40 cellular contexts compared by ENCODE assay signal in the genomic region with DNA sequence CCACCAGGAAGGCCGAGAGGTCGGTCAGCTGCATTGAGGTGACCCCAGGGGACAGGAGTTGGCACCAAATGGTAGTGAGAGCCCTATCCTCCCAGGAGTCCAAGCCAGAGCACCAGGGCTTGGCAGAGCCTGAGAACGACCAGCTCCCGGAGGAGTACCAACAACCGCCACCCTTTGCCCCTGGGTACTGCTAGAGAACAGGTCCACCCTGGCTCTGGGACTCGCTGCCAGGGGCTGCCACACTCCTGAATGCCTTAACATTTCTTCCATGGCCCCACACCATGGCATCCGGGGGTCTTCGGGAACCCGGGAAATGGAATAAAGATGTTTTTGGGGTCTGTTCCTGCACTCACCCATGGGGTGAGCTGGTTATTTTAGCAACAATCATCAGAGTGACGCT. TPM values are rescaled to one million over a fixed set of nuclear protein-coding genes. Genes with fewer than 3 reads are reported as not detected.
"Had no signal": no experiment of that assay in that cellular context is flagged by ENCODE, and none has a peak within 500 bp of the region (broad histone marks: within the 10 kb centered on the region; RNA-seq: fewer than 3 reads in every experiment).

No MANE protein-coding gene starts in this region.

- ATAC-seq: activated CD4-positive, alpha-beta T cell treated with anti-CD3 and anti-CD28 coated beads for 36 hours; gastroesophageal sphincter; left lung; mucosa of descending colon; psoas muscle; upper lobe of right lung had no signal

- FAIRE-seq: endothelial cell of umbilical vein, kidney had no signal

- H3K9ac ChIP-seq: parathyroid adenoma had no signal

- H3K27ac ChIP-seq: ascending aorta, cardiac muscle cell, gastroesophageal sphincter, left lung, parathyroid adenoma, psoas muscle, suprapubic skin, tibial artery, upper lobe of right lung had no signal

- H3K4me3 ChIP-seq: ascending aorta, cardiac muscle cell, gastroesophageal sphincter, left lung, mucosa of descending colon, psoas muscle, smooth muscle cell, suprapubic skin, tibial artery, upper lobe of right lung had no signal

- H3K27me3 ChIP-seq: ascending aorta, cardiac muscle cell, gastroesophageal sphincter, left lung, suprapubic skin, upper lobe of right lung had no signal

- H3K4me1 Mint-ChIP-seq: brain, nephron progenitor cell had no signal

- H3K9me3 Mint-ChIP-seq: activated naive CD4-positive, alpha-beta T cell treated with anti-CD3 and anti-CD28 coated beads, Interleukin-2, amount 10 ng/mL, durations not matched to agents 7 days and 5 days; activated naive CD8-positive, alpha-beta T cell treated with anti-CD3 and anti-CD28 coated beads, Interleukin-2, amount 10 ng/mL, durations not matched to agents 7 days and 5 days; activated T-helper 1 cell treated with anti-CD3 and anti-CD28 coated beads, Interleukin-12 subunit alpha, Interleukin-12 subunit beta, Interleukin-2, Interleukin-4 antibody, amounts not matched to agents 30 ng/mL and 10 ng/mL and 1 ng/mL, durations not matched to agents 14 hours and 24 hours and 36 hours; brain; nephron progenitor cell; T-helper 2 cell treated with Interferon-gamma antibody and Interleukin-4, amounts not matched to agents 5 μg/mL and 100 μg/mL, for 36 hours had no signal

- DNase-seq: activated CD4-positive, alpha-beta T cell treated with anti-CD3 and anti-CD28 coated beads for 36 hours; activated CD4-positive, CD25-positive, alpha-beta regulatory T cell; activated CD8-positive, alpha-beta memory T cell treated with anti-CD3 and anti-CD28 coated beads, Interleukin-2, amount 50 U/mL, for 4 hours; activated effector memory CD4-positive, alpha-beta T cell treated with anti-CD3 and anti-CD28 coated beads, Interleukin-2, amount 50 U/mL, for 16 hours; activated naive CD4-positive, alpha-beta T cell treated with anti-CD3 and anti-CD28 coated beads, Interleukin-2, amount 10 ng/mL, durations not matched to agents 7 days and 5 days; activated naive CD8-positive, alpha-beta T cell treated with anti-CD3 and anti-CD28 coated beads, Interleukin-2, amount 10 ng/mL, durations not matched to agents 7 days and 5 days; activated T-cell treated with anti-CD3 and anti-CD28 coated beads, Interleukin-2, amount 50 U/mL, for 1 hour; cortex of kidney; hippocampal formation; kidney; left lung; mucosa of descending colon; nephron progenitor cell; nucleus accumbens; psoas muscle; stimulated activated CD4-positive, alpha-beta T cell treated with anti-CD3 and anti-CD28 coated beads, Interleukin-1b, Interleukin-23, amount 100 ng/mL, for 48 hours; stimulated activated CD4-positive, alpha-beta T cell treated with anti-CD3 and anti-CD28 coated beads, Interleukin-4, amount 100 ng/mL, for 4 hours; stimulated activated CD8-positive, alpha-beta memory T cell treated with anti-CD3 and anti-CD28 coated beads, Interleukin-4, amount 100 ng/mL, for 48 hours; stimulated activated naive CD4-positive, alpha-beta T cell; T-helper 1 cell; tibial artery; upper lobe of right lung had no signal

- H2AFZ ChIP-seq: parathyroid adenoma had no signal

- H3K27ac Mint-ChIP-seq: activated CD4-positive, alpha-beta T cell treated with anti-CD3 and anti-CD28 coated beads for 36 hours; activated naive CD4-positive, alpha-beta T cell treated with anti-CD3 and anti-CD28 coated beads, Interleukin-2, amount 10 ng/mL, durations not matched to agents 7 days and 5 days; activated T-helper 1 cell treated with anti-CD3 and anti-CD28 coated beads, Interleukin-12 subunit alpha, Interleukin-12 subunit beta, Interleukin-2, Interleukin-4 antibody, amounts not matched to agents 30 ng/mL and 10 ng/mL and 1 ng/mL, durations not matched to agents 14 hours and 24 hours and 36 hours; brain; nephron progenitor cell; T-helper 2 cell treated with Interferon-gamma antibody and Interleukin-4, amounts not matched to agents 5 μg/mL and 100 μg/mL, for 36 hours had no signal

- H3K36me3 Mint-ChIP-seq: brain had no signal

- H3K4me1 ChIP-seq: ascending aorta, gastroesophageal sphincter, parathyroid adenoma, psoas muscle, suprapubic skin, tibial artery, upper lobe of right lung had no signal

- H3K27me3 Mint-ChIP-seq: activated CD4-positive, alpha-beta T cell treated with anti-CD3 and anti-CD28 coated beads for 36 hours; activated naive CD4-positive, alpha-beta T cell treated with anti-CD3 and anti-CD28 coated beads, Interleukin-2, amount 10 ng/mL, durations not matched to agents 7 days and 5 days; activated naive CD8-positive, alpha-beta T cell treated with anti-CD3 and anti-CD28 coated beads, Interleukin-2, amount 10 ng/mL, durations not matched to agents 7 days and 5 days had no signal

- H3K4me3 Mint-ChIP-seq: activated CD4-positive, alpha-beta T cell treated with anti-CD3 and anti-CD28 coated beads for 36 hours; activated naive CD4-positive, alpha-beta T cell treated with anti-CD3 and anti-CD28 coated beads, Interleukin-2, amount 10 ng/mL, durations not matched to agents 7 days and 5 days; activated naive CD8-positive, alpha-beta T cell treated with anti-CD3 and anti-CD28 coated beads, Interleukin-2, amount 10 ng/mL, durations not matched to agents 7 days and 5 days; activated T-helper 1 cell treated with anti-CD3 and anti-CD28 coated beads, Interleukin-12 subunit alpha, Interleukin-12 subunit beta, Interleukin-2, Interleukin-4 antibody, amounts not matched to agents 30 ng/mL and 10 ng/mL and 1 ng/mL, durations not matched to agents 14 hours and 24 hours and 36 hours; brain; nephron progenitor cell; T-helper 2 cell treated with Interferon-gamma antibody and Interleukin-4, amounts not matched to agents 5 μg/mL and 100 μg/mL, for 36 hours had no signal

- H3K79me2 ChIP-seq: parathyroid adenoma had no signal

- H3K36me3 ChIP-seq: ascending aorta, cardiac muscle cell, gastroesophageal sphincter, suprapubic skin, tibial artery had no signal

- H3K9me3 ChIP-seq: ascending aorta, gastroesophageal sphincter, left lung, mucosa of descending colon, psoas muscle, suprapubic skin, tibial artery, upper lobe of right lung had no signal

- H3K4me2 ChIP-seq: smooth muscle cell had no signal

RNA-seq across cellular contexts. Expression of gene HSH2D, which starts 14.1 kb away (rescaled TPM):
- total RNA-seq: ascending aorta, cardiac muscle cell, cerebellum, endothelial cell of umbilical vein, fibroblast of lung, fibroblast of villous mesenchyme, lung microvascular endothelial cell, myocyte, smooth muscle cell had no signal
- polyA plus RNA-seq: cardiac muscle cell, endothelial cell of umbilical vein, fibroblast of lung had no signal

RNA-seq across cellular contexts. Expression of gene CIB3, which starts 15.7 kb away (rescaled TPM):
- total RNA-seq: activated CD4-positive, alpha-beta T cell treated with anti-CD3 and anti-CD28 coated beads for 36 hours; activated CD8-positive, alpha-beta memory T cell treated with anti-CD3 and anti-CD28 coated beads for 36 hours; activated naive CD8-positive, alpha-beta T cell treated with anti-CD3 and anti-CD28 coated beads, Interleukin-2, amount 10 ng/mL, durations not matched to agents 7 days and 5 days; activated T-helper 1 cell treated with anti-CD3 and anti-CD28 coated beads, Interleukin-12 subunit alpha, Interleukin-12 subunit beta, Interleukin-2, Interleukin-4 antibody, amounts not matched to agents 30 ng/mL and 10 ng/mL and 1 ng/mL, durations not matched to agents 14 hours and 24 hours and 36 hours; ascending aorta; cardiac muscle cell; cerebellum; endothelial cell of umbilical vein; fibroblast of lung; fibroblast of villous mesenchyme; gastroesophageal sphincter; kidney; left lung; lung microvascular endothelial cell; mesenteric fat pad; mucosa of descending colon; myocyte; psoas muscle; smooth muscle cell; suprapubic skin; upper lobe of right lung had no signal
- polyA plus RNA-seq: cardiac muscle cell, endothelial cell of umbilical vein, esophagus, fibroblast of lung, psoas muscle, smooth muscle cell had no signal
